In genomic region chr12:121224591-121224990, GRCh38 we compare ENCODE assay signal across 13 cellular contexts. TPM values are rescaled to one million over a fixed set of nuclear protein-coding genes. Genes with fewer than 3 reads are reported as not detected.
A peak's percentile ranks its signal among the peaks of the same experiment; 100 is the strongest.
DNase-seq lines count a peak whose midpoint lies in the region; ATAC-seq lines count a peak whose summit lies in the region.
"Had no signal": no experiment of that assay in that cellular context is flagged by ENCODE, and none has a peak within 500 bp of the region (broad histone marks: within the 10 kb centered on the region; RNA-seq: fewer than 3 reads in every experiment).

No MANE protein-coding gene starts in this region.

- H3K9me3 Mint-ChIP-seq in activated CD4-positive, alpha-beta T cell treated with anti-CD3 and anti-CD28 coated beads, Interleukin-2, amount 10 ng/mL, durations not matched to agents 24 days and 14 days: no peaks in the 10 kb centered on the region
- H3K9me3 Mint-ChIP-seq in activated naive CD8-positive, alpha-beta T cell treated with anti-CD3 and anti-CD28 coated beads, Interleukin-2, amount 50 U/mL, for 24 hours: no peaks in the 10 kb centered on the region
- no peaks in the 10 kb centered on the region for H3K9me3 Mint-ChIP-seq in stimulated activated effector memory CD8-positive, alpha-beta T cell treated with anti-CD3 and anti-CD28 coated beads, Interleukin-12 subunit alpha, Interleukin-12 subunit beta, amount 100 ng/mL, for 72 hours
- H3K9me3 Mint-ChIP-seq: dendritic cell treated with granulocyte-macrophage colony-stimulating factor and Interleukin-4, amounts not matched to agents 40 ng/mL and 50 ng/mL, for 4 days had no signal

- peak overlapping the region; percentile 64 for H3K4me3 Mint-ChIP-seq in activated CD4-positive, alpha-beta T cell treated with anti-CD3 and anti-CD28 coated beads, Interleukin-2, amount 10 ng/mL, durations not matched to agents 24 days and 14 days
- H3K4me3 Mint-ChIP-seq in activated naive CD8-positive, alpha-beta T cell treated with anti-CD3 and anti-CD28 coated beads, Interleukin-2, amount 50 U/mL, for 24 hours: no peak overlapping the region
- H3K4me3 Mint-ChIP-seq in stimulated activated effector memory CD8-positive, alpha-beta T cell treated with anti-CD3 and anti-CD28 coated beads, Interleukin-12 subunit alpha, Interleukin-12 subunit beta, amount 100 ng/mL, for 72 hours: peak overlapping the region; percentile 57
- H3K4me3 Mint-ChIP-seq: dendritic cell treated with granulocyte-macrophage colony-stimulating factor and Interleukin-4, amounts not matched to agents 40 ng/mL and 50 ng/mL, for 4 days had no signal

- DNase-seq in Jurkat, Clone E6-1 (ENCODE audit: low read depth, low spot score): peak; percentile 77
- peak; percentile 91 for DNase-seq in activated CD4-positive, alpha-beta T cell treated with anti-CD3 and anti-CD28 coated beads, Interleukin-2, amount 10 ng/mL, durations not matched to agents 24 days and 14 days
- no peak for DNase-seq in activated naive CD8-positive, alpha-beta T cell treated with anti-CD3 and anti-CD28 coated beads, Interleukin-2, amount 50 U/mL, for 24 hours
- DNase-seq in stimulated activated effector memory CD8-positive, alpha-beta T cell treated with anti-CD3 and anti-CD28 coated beads, Interleukin-12 subunit alpha, Interleukin-12 subunit beta, amount 100 ng/mL, for 72 hours (ENCODE audit: low spot score in 2 of 2): no peak
- DNase-seq in NCI-H2227 (lab: John Stamatoyannopoulos, UW; ENCODE audit: unreplicated experiment) (no peak), NCI-H146 (lab: John Stamatoyannopoulos, UW) (no peak)
- DNase-seq: Calu3, IMR-90, NCI-H1694, retina had no signal

- peak; percentile 31 for ATAC-seq in activated naive CD8-positive, alpha-beta T cell treated with anti-CD3 and anti-CD28 coated beads, Interleukin-2, amount 50 U/mL, for 24 hours
- ATAC-seq in stimulated activated effector memory CD8-positive, alpha-beta T cell treated with anti-CD3 and anti-CD28 coated beads, Interleukin-12 subunit alpha, Interleukin-12 subunit beta, amount 100 ng/mL, for 72 hours: peak; percentile 77
- no peak for ATAC-seq in HG02588 (IDR thresholded peaks at IDR 0.05; ENCODE audit: unreplicated experiment)

- intact Hi-C loops in activated CD4-positive, alpha-beta T cell treated with anti-CD3 and anti-CD28 coated beads, Interleukin-2, amount 10 ng/mL, durations not matched to agents 24 days and 14 days (cut with micrococcal nuclease): loop anchor here (5.0 kb wide), 2 partner anchors 162 to 642 kb away; partner anchors contain the start of gene POP5

- no peak overlapping the region; the same call in 1 of the 2 replicates for H3K4me3 ChIP-seq in Jurkat, Clone E6-1 (ENCODE audit: low read length)
- H3K4me3 ChIP-seq: thoracic aorta had no signal

- H3K27ac Mint-ChIP-seq in activated CD4-positive, alpha-beta T cell treated with anti-CD3 and anti-CD28 coated beads, Interleukin-2, amount 10 ng/mL, durations not matched to agents 24 days and 14 days: peak overlapping the region; percentile 95
- peak overlapping the region; percentile 57 for H3K27ac Mint-ChIP-seq in activated naive CD8-positive, alpha-beta T cell treated with anti-CD3 and anti-CD28 coated beads, Interleukin-2, amount 50 U/mL, for 24 hours
- peak overlapping the region; percentile 89 for H3K27ac Mint-ChIP-seq in stimulated activated effector memory CD8-positive, alpha-beta T cell treated with anti-CD3 and anti-CD28 coated beads, Interleukin-12 subunit alpha, Interleukin-12 subunit beta, amount 100 ng/mL, for 72 hours
- H3K27ac Mint-ChIP-seq: dendritic cell treated with granulocyte-macrophage colony-stimulating factor and Interleukin-4, amounts not matched to agents 40 ng/mL and 50 ng/mL, for 4 days had no signal

- H3K4me1 Mint-ChIP-seq in activated CD4-positive, alpha-beta T cell treated with anti-CD3 and anti-CD28 coated beads, Interleukin-2, amount 10 ng/mL, durations not matched to agents 24 days and 14 days: peaks cover 44% of the 10 kb centered on the region
- peaks cover 26% of the 10 kb centered on the region for H3K4me1 Mint-ChIP-seq in activated naive CD8-positive, alpha-beta T cell treated with anti-CD3 and anti-CD28 coated beads, Interleukin-2, amount 50 U/mL, for 24 hours
- peaks cover 32% of the 10 kb centered on the region for H3K4me1 Mint-ChIP-seq in stimulated activated effector memory CD8-positive, alpha-beta T cell treated with anti-CD3 and anti-CD28 coated beads, Interleukin-12 subunit alpha, Interleukin-12 subunit beta, amount 100 ng/mL, for 72 hours

- H3K27me3 Mint-ChIP-seq in activated CD4-positive, alpha-beta T cell treated with anti-CD3 and anti-CD28 coated beads, Interleukin-2, amount 10 ng/mL, durations not matched to agents 24 days and 14 days: no peaks in the 10 kb centered on the region
- H3K27me3 Mint-ChIP-seq in activated naive CD8-positive, alpha-beta T cell treated with anti-CD3 and anti-CD28 coated beads, Interleukin-2, amount 50 U/mL, for 24 hours: no peaks in the 10 kb centered on the region
- H3K27me3 Mint-ChIP-seq: dendritic cell treated with granulocyte-macrophage colony-stimulating factor and Interleukin-4, amounts not matched to agents 40 ng/mL and 50 ng/mL, for 4 days had no signal

- peaks cover 50% of the 10 kb centered on the region for H3K36me3 Mint-ChIP-seq in activated CD4-positive, alpha-beta T cell treated with anti-CD3 and anti-CD28 coated beads, Interleukin-2, amount 10 ng/mL, durations not matched to agents 24 days and 14 days (ENCODE audit: low read depth)
- H3K36me3 Mint-ChIP-seq in activated naive CD8-positive, alpha-beta T cell treated with anti-CD3 and anti-CD28 coated beads, Interleukin-2, amount 50 U/mL, for 24 hours (ENCODE audit: low read depth): peaks cover 15% of the 10 kb centered on the region
- H3K36me3 Mint-ChIP-seq in stimulated activated effector memory CD8-positive, alpha-beta T cell treated with anti-CD3 and anti-CD28 coated beads, Interleukin-12 subunit alpha, Interleukin-12 subunit beta, amount 100 ng/mL, for 72 hours: peaks cover 93% of the 10 kb centered on the region

RNA-seq across cellular contexts. Expression of gene P2RX4, which starts 14.7 kb away (rescaled TPM):
- polyA plus RNA-seq in Jurkat, Clone E6-1 (2012; ENCODE audit: insufficient read depth, insufficient read length): 23.6 TPM
- 20.9 and 25.9 TPM in 2 replicates for total RNA-seq in activated CD4-positive, alpha-beta T cell treated with anti-CD3 and anti-CD28 coated beads, Interleukin-2, amount 10 ng/mL, durations not matched to agents 24 days and 14 days

Comparison
In these comparisons a context has a peak if more than half of its experiments do, and no peak if none do; other contexts are left out.
1. DNase-seq: peak in Jurkat, Clone E6-1 (single experiment) and activated CD4-positive, alpha-beta T cell treated with anti-CD3 and anti-CD28 coated beads, Interleukin-2, amount 10 ng/mL, durations not matched to agents 24 days and 14 days (single experiment); none in activated naive CD8-positive, alpha-beta T cell treated with anti-CD3 and anti-CD28 coated beads, Interleukin-2, amount 50 U/mL, for 24 hours (single experiment), stimulated activated effector memory CD8-positive, alpha-beta T cell treated with anti-CD3 and anti-CD28 coated beads, Interleukin-12 subunit alpha, Interleukin-12 subunit beta, amount 100 ng/mL, for 72 hours (0 of 2), NCI-H2227 (single experiment) and NCI-H146 (single experiment).
2. Peak in every context shown above with its lines, with median percentiles within 50 percentile points of each other: H3K27ac Mint-ChIP-seq.